In genomic region chr17:31499771-31500554, GRCh38 we compare ENCODE assay signal across 9 cellular contexts.
DNase-seq lines count a peak whose midpoint lies in the region; ATAC-seq and TF ChIP-seq lines count a peak whose summit lies in the region.
"Had no signal": no experiment of that assay in that cellular context is flagged by ENCODE, and none has a peak within 500 bp of the region (broad histone marks: within the 10 kb centered on the region; RNA-seq: fewer than 3 reads in every experiment).

No MANE protein-coding gene starts in this region.

- ATAC-seq in body of pancreas (peak; percentile 72), GM18517 (IDR thresholded peaks at IDR 0.05; ENCODE audit: unreplicated experiment) (no peak)

- H3K4me1 Mint-ChIP-seq in activated CD4-positive, alpha-beta memory T cell treated with anti-CD3 and anti-CD28 coated beads for 36 hours (ENCODE audit: low read depth), result peaks cover 46% of the 10 kb centered on the region
- peaks cover 34% of the 10 kb centered on the region for H3K4me1 Mint-ChIP-seq in activated CD4-positive, alpha-beta memory T cell treated with anti-CD3 and anti-CD28 coated beads, Interleukin-2, amount 10 ng/mL, durations not matched to agents 7 days and 5 days

- H3K4me3 ChIP-seq in body of pancreas (no peak overlapping the region), transverse colon (no peak overlapping the region), coronary artery (no peak overlapping the region)

- 6 to 9% methylated on average over 5 to 11 of the region's 11 CpGs for WGBS in body of pancreas, 2 donors
- 56 to 72% methylated on average over 7 to 11 of the region's 11 CpGs for WGBS in transverse colon (ENCODE audit: low coverage in 1 of 2), 2 donors

- in situ Hi-C loops in transverse colon (cut with MboI; ENCODE audit: low pct_ligation_motif_present in 1 of 4, low pct_unique_long_range_greater_than_20kb in 1 of 4, low sequenced_read_pairs in 3 of 4), result loop anchor here in 1 of 4 donors (10.0 kb wide), 1 partner anchor 55 kb away; no protein-coding TSS in a partner anchor

- H3K27me3 Mint-ChIP-seq in activated CD4-positive, alpha-beta memory T cell treated with anti-CD3 and anti-CD28 coated beads for 36 hours, result no peaks in the 10 kb centered on the region
- H3K27me3 Mint-ChIP-seq in activated CD4-positive, alpha-beta memory T cell treated with anti-CD3 and anti-CD28 coated beads, Interleukin-2, amount 10 ng/mL, durations not matched to agents 7 days and 5 days, result no peaks in the 10 kb centered on the region

- no peak for TF ChIP-seq EP300 in transverse colon (IDR thresholded peaks at IDR 0.05; ENCODE audit: low read depth)

- H3K27ac ChIP-seq in body of pancreas, result peak overlapping the region; percentile 40 to 70 (median 51)
- H3K27ac ChIP-seq in transverse colon, result no peak overlapping the region
- no peak overlapping the region for H3K27ac ChIP-seq in coronary artery

- no peak overlapping the region for H3K4me3 Mint-ChIP-seq in activated CD4-positive, alpha-beta memory T cell treated with anti-CD3 and anti-CD28 coated beads for 36 hours
- H3K4me3 Mint-ChIP-seq in activated CD4-positive, alpha-beta memory T cell treated with anti-CD3 and anti-CD28 coated beads, Interleukin-2, amount 10 ng/mL, durations not matched to agents 7 days and 5 days, result no peak overlapping the region

- no peak overlapping the region for H3K27ac Mint-ChIP-seq in activated CD4-positive, alpha-beta memory T cell treated with anti-CD3 and anti-CD28 coated beads for 36 hours
- H3K27ac Mint-ChIP-seq in activated CD4-positive, alpha-beta memory T cell treated with anti-CD3 and anti-CD28 coated beads, Interleukin-2, amount 10 ng/mL, durations not matched to agents 7 days and 5 days, result no peak overlapping the region

- H3K36me3 ChIP-seq in body of pancreas (replicated peaks in 1 of 2; ENCODE audit: insufficient read depth in 1 of 2, low read depth in 2 of 2) (no peaks in the 10 kb centered on the region), transverse colon (no peaks in the 10 kb centered on the region)

- H3K9me3 Mint-ChIP-seq in activated CD4-positive, alpha-beta memory T cell treated with anti-CD3 and anti-CD28 coated beads for 36 hours, result no peaks in the 10 kb centered on the region
- no peaks in the 10 kb centered on the region for H3K9me3 Mint-ChIP-seq in activated CD4-positive, alpha-beta memory T cell treated with anti-CD3 and anti-CD28 coated beads, Interleukin-2, amount 10 ng/mL, durations not matched to agents 7 days and 5 days

- intact Hi-C loops in activated CD4-positive, alpha-beta memory T cell treated with anti-CD3 and anti-CD28 coated beads for 36 hours (cut with micrococcal nuclease), result no loop called here
- intact Hi-C loops in body of pancreas (cut with DNase I), result no loop called here
- intact Hi-C loops in transverse colon (cut with DNase I; ENCODE audit: low total_unique reads), result no loop called here

- peaks cover 2% of the 10 kb centered on the region for H3K36me3 Mint-ChIP-seq in activated CD4-positive, alpha-beta memory T cell treated with anti-CD3 and anti-CD28 coated beads for 36 hours
- peaks cover 4% of the 10 kb centered on the region for H3K36me3 Mint-ChIP-seq in activated CD4-positive, alpha-beta memory T cell treated with anti-CD3 and anti-CD28 coated beads, Interleukin-2, amount 10 ng/mL, durations not matched to agents 7 days and 5 days (ENCODE audit: low read depth)

- TF ChIP-seq POLR2A in body of pancreas (IDR thresholded peaks at IDR 0.05), result no peak
- no peak for TF ChIP-seq POLR2A in transverse colon (IDR thresholded peaks at IDR 0.05)

- no peaks in the 10 kb centered on the region for H3K27me3 ChIP-seq in body of pancreas
- H3K27me3 ChIP-seq in transverse colon, result no peaks in the 10 kb centered on the region

- no peaks in the 10 kb centered on the region for H3K9me3 ChIP-seq in body of pancreas
- no peaks in the 10 kb centered on the region for H3K9me3 ChIP-seq in transverse colon

- TF ChIP-seq CTCF in body of pancreas (IDR thresholded peaks at IDR 0.05), result no peak
- TF ChIP-seq CTCF in transverse colon (IDR thresholded peaks at IDR 0.05), result no peak
- TF ChIP-seq CTCF in coronary artery (IDR thresholded peaks at IDR 0.05), result no peak

- H3K4me1 ChIP-seq in body of pancreas (peaks cover 61% of the 10 kb centered on the region), transverse colon (peaks cover 0 to 20% (median 12%) of the 10 kb centered on the region in 4 donors)

- POLR2A ChIA-PET in activated CD4-positive, alpha-beta memory T cell treated with anti-CD3 and anti-CD28 coated beads for 36 hours (lab: Charles Lee), result interaction anchor here (0.6 to 2.6 kb wide), 3 partner anchors 9 to 300 kb away, joined by 3 to 12 read pairs (median 5); no protein-coding TSS in a partner anchor
- POLR2A ChIA-PET in activated CD4-positive, alpha-beta memory T cell treated with anti-CD3 and anti-CD28 coated beads, Interleukin-2, amount 10 ng/mL, durations not matched to agents 7 days and 5 days (lab: Charles Lee), result interaction anchor here (3.6 kb wide), 1 partner anchor 10 kb away, joined by 42 read pairs; no protein-coding TSS in a partner anchor

- peak; percentile 69 for DNase-seq in activated CD4-positive, alpha-beta memory T cell treated with anti-CD3 and anti-CD28 coated beads for 36 hours
- no peak for DNase-seq in activated CD4-positive, alpha-beta memory T cell treated with anti-CD3 and anti-CD28 coated beads, Interleukin-2, amount 10 ng/mL, durations not matched to agents 7 days and 5 days
- DNase-seq in body of pancreas (peak; percentile 54 to 79 (median 74)), left kidney (ENCODE audit: low read depth, low spot score) (peak; percentile 74), transverse colon (peak; percentile 36), coronary artery (ENCODE audit: low spot score) (no peak), dermis blood vessel endothelial cell (no peak)
- DNase-seq: DND-41 had no signal

- CTCF ChIA-PET in activated CD4-positive, alpha-beta memory T cell treated with anti-CD3 and anti-CD28 coated beads for 36 hours (lab: Charles Lee), result interaction anchor here (1.4 to 2.6 kb wide), 5 partner anchors 8 to 63 kb away, joined by 3 to 11 read pairs (median 6); no protein-coding TSS in a partner anchor
- CTCF ChIA-PET in activated CD4-positive, alpha-beta memory T cell treated with anti-CD3 and anti-CD28 coated beads, Interleukin-2, amount 10 ng/mL, durations not matched to agents 7 days and 5 days (lab: Charles Lee), result interaction anchor here (3.1 kb wide), 1 partner anchor 9 kb away, joined by 23 read pairs; no protein-coding TSS in a partner anchor

Comparison
In these comparisons a context has a peak if more than half of its experiments do, and no peak if none do; other contexts are left out.
1. DNase-seq: peak in activated CD4-positive, alpha-beta memory T cell treated with anti-CD3 and anti-CD28 coated beads for 36 hours (single experiment), body of pancreas (4 of 4), left kidney (single experiment) and transverse colon (single experiment); none in activated CD4-positive, alpha-beta memory T cell treated with anti-CD3 and anti-CD28 coated beads, Interleukin-2, amount 10 ng/mL, durations not matched to agents 7 days and 5 days (single experiment), coronary artery (single experiment) and dermis blood vessel endothelial cell (single experiment).
2. H3K27ac ChIP-seq: peak in body of pancreas (4 of 4); none in transverse colon (0 of 4) and coronary artery (0 of 2).